19 cellular contexts compared by ENCODE assay signal in the genomic region with DNA sequence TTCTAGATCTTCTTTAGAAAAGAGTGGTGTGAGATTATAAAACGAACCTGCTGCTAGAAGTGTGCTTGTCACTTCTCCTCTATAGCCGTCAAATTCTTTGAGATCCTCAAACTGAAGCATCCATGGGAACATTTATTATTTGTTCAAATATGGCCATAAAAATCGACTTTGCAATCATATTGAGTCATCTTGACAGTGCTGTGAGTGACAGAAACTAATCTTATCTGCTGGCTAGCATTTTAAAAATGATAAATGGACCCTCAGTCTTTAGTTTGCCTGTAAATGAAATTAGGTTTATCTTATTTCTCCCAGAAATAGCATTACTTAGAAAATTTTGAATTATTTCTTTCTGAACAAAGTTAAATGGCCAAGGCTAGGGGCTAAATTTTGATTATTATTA.
A peak's percentile ranks its signal among the peaks of the same experiment; 100 is the strongest.
DNase-seq lines count a peak whose midpoint lies in the region; ATAC-seq and TF ChIP-seq lines count a peak whose summit lies in the region.
"Had no signal": no experiment of that assay in that cellular context is flagged by ENCODE, and none has a peak within 500 bp of the region (broad histone marks: within the 10 kb centered on the region; RNA-seq: fewer than 3 reads in every experiment).

No MANE protein-coding gene starts in this region.

- H3K27me3 ChIP-seq in SK-N-SH (ENCODE audit: insufficient read depth) (no peaks in the 10 kb centered on the region), neural cell (ENCODE audit: insufficient read depth, low read depth, low read length) (no peaks in the 10 kb centered on the region), transverse colon (no peaks in the 10 kb centered on the region)
- H3K27me3 ChIP-seq: BLaER1 had no signal

- DNase-seq in NCI-H2227 (lab: John Stamatoyannopoulos, UW; ENCODE audit: unreplicated experiment) (peak; percentile 35), SK-N-SH (no peak), transverse colon (no peak), NCI-H524 (lab: John Stamatoyannopoulos, UW) (no peak), glomerular visceral epithelial cell (ENCODE audit: extremely low spot score) (no peak)
- DNase-seq: CD4-positive, CD25-positive, alpha-beta regulatory T cell; CD8-positive, alpha-beta T cell; DMS 273 treated with DMSO at 0.1 percent for 48 hours; DMS79; EL; GDM1; GOT3 had no signal

- H3K36me3 ChIP-seq in HEK293 (ENCODE audit: control insufficient read depth in 2 of 2, insufficient read depth in 1 of 2, low read length in 2 of 2) (no peaks in the 10 kb centered on the region), SK-N-SH (replicated peaks in 1 of 2; ENCODE audit: control insufficient read depth in 1 of 2, insufficient read depth in 2 of 2, low read length in 1 of 2) (peaks cover 0 to 5% of the 10 kb centered on the region in 2 experiments), neural cell (ENCODE audit: insufficient read depth, low read length) (no peaks in the 10 kb centered on the region), transverse colon (no peaks in the 10 kb centered on the region)
- H3K36me3 ChIP-seq: BLaER1, HAP-1 had no signal

- ATAC-seq in HG03039 (IDR thresholded peaks at IDR 0.05; ENCODE audit: unreplicated experiment) = no peak
- ATAC-seq: CD8-positive, alpha-beta T cell; GM12878 had no signal

- no peaks in the 10 kb centered on the region for H3K9me3 ChIP-seq in HEK293 (ENCODE audit: control insufficient read depth, insufficient read depth, low read depth, low read length)
- H3K9me3 ChIP-seq in SK-N-SH = no peaks in the 10 kb centered on the region
- no peaks in the 10 kb centered on the region for H3K9me3 ChIP-seq in neural cell (ENCODE audit: low read length)
- no peaks in the 10 kb centered on the region for H3K9me3 ChIP-seq in transverse colon
- H3K9me3 ChIP-seq: BLaER1, HAP-1 had no signal

- no peak overlapping the region for H3K27ac ChIP-seq in HEK293 (ENCODE audit: extremely low read depth, low read depth, low read length)
- H3K27ac ChIP-seq in SK-N-SH (ENCODE audit: low read depth in 2 of 2, low read length in 1 of 2) = peak overlapping the region in 1 of 2 experiments; percentile 97; a peak in 2 of 4 replicates
- H3K27ac ChIP-seq in neural cell (ENCODE audit: low read length) = peak overlapping the region; percentile 65
- no peak overlapping the region for H3K27ac ChIP-seq in transverse colon
- H3K27ac ChIP-seq: BLaER1, C4-2B had no signal

- TF ChIP-seq RAD21 in SK-N-SH (IDR thresholded peaks at IDR 0.05; ENCODE audit: low read length) (0 out of 2 replicates have a peak, but pooled peaks have one; percentile 20), neural cell (conservative IDR thresholded peaks at IDR 0.05) (no peak)

- H3K4me2 ChIP-seq in SK-N-SH = no peak overlapping the region
- H3K4me2 ChIP-seq in neural cell (ENCODE audit: low read length) = peak overlapping the region; percentile 38
- H3K4me2 ChIP-seq: BLaER1 had no signal

- H3K4me3 ChIP-seq in HEK293 (ENCODE audit: low read depth, low read length) (no peak overlapping the region), SK-N-SH (ENCODE audit: low read depth in 2 of 2, low read length in 1 of 2) (no peak overlapping the region), neural cell (ENCODE audit: low read length) (peak overlapping the region; percentile 21), transverse colon (no peak overlapping the region)
- H3K4me3 ChIP-seq: BLaER1, GM12878, HAP-1 had no signal

- no peak for TF ChIP-seq POLR2A in transverse colon (IDR thresholded peaks at IDR 0.05)

- intact Hi-C loops in transverse colon (cut with DNase I; ENCODE audit: low total_unique reads) = no loop called here

- no peaks in the 10 kb centered on the region for H3K79me2 ChIP-seq in SK-N-SH (ENCODE audit: insufficient read depth)
- no peaks in the 10 kb centered on the region for H3K79me2 ChIP-seq in neural cell (replicated peaks; ENCODE audit: insufficient read depth, low read length)

- TF ChIP-seq CTCF in HEK293 (tag by site-specific recombination; IDR thresholded peaks at IDR 0.05) = no peak
- TF ChIP-seq CTCF in SK-N-SH (IDR thresholded peaks at IDR 0.05) = no peak
- TF ChIP-seq CTCF in neural cell (IDR thresholded peaks at IDR 0.05; ENCODE audit: poor library complexity, severe bottlenecking) = no peak
- TF ChIP-seq CTCF in transverse colon (IDR thresholded peaks at IDR 0.05) = no peak

- in situ Hi-C loops in transverse colon (cut with MboI; ENCODE audit: low pct_ligation_motif_present in 1 of 4, low pct_unique_long_range_greater_than_20kb in 1 of 4, low sequenced_read_pairs in 3 of 4) = no loop called here

- POLR2A ChIA-PET in HEK293 (lab: Yijun Ruan, JAX) (no interaction called here), SK-N-SH (lab: Yijun Ruan, JAX) (interaction anchor here (1.3 kb wide), 1 partner anchor 13 kb away, joined by 3 read pairs; no protein-coding TSS in a partner anchor)

- no peak overlapping the region for H2AFZ ChIP-seq in SK-N-SH (ENCODE audit: low read depth)
- no peak overlapping the region for H2AFZ ChIP-seq in neural cell (ENCODE audit: low read depth, low read length)

- H3K9me2 ChIP-seq in SK-N-SH (no peaks in the 10 kb centered on the region), neural cell (ENCODE audit: insufficient read depth, low read length) (no peaks in the 10 kb centered on the region)

- TF ChIP-seq EP300 in SK-N-SH (IDR thresholded peaks at IDR 0.05; ENCODE audit: borderline replicate concordance in 1 of 2, low read depth in 1 of 2, low read length in 1 of 2) (peak; percentile 11 to 95; a peak in 3 of 4 replicates), neural cell (conservative IDR thresholded peaks at IDR 0.05; ENCODE audit: poor library complexity, severe bottlenecking) (peak; percentile 66), transverse colon (IDR thresholded peaks at IDR 0.05; ENCODE audit: low read depth) (no peak)

- 58% methylated on average over 3 of the region's 3 CpGs for WGBS in SK-N-SH (ENCODE audit: low lambda C conversion rate)
- 81 to 100% methylated on average over 1 to 3 of the region's 3 CpGs for WGBS in transverse colon (ENCODE audit: low coverage in 1 of 2), 2 donors

- no peaks in the 10 kb centered on the region for H4K20me1 ChIP-seq in SK-N-SH (ENCODE audit: insufficient read depth)
- H4K20me1 ChIP-seq in neural cell (ENCODE audit: insufficient read depth) = no peaks in the 10 kb centered on the region
- H4K20me1 ChIP-seq: BLaER1 had no signal

- H3K4me1 ChIP-seq in HEK293 (ENCODE audit: control insufficient read depth, insufficient read depth, low read length) (peaks cover 5% of the 10 kb centered on the region), SK-N-SH (ENCODE audit: control insufficient read depth in 1 of 2, insufficient read depth in 2 of 2, low read depth in 1 of 2, low read length in 1 of 2) (peaks cover 0 to 48% of the 10 kb centered on the region in 2 experiments; a peak in 2 of 4 replicates), transverse colon (peaks cover 0 to 5% (median 0%) of the 10 kb centered on the region in 4 donors)
- H3K4me1 ChIP-seq: BLaER1 had no signal

- CTCF ChIA-PET in HEK293 (lab: Yijun Ruan, JAX) = no interaction called here
- CTCF ChIA-PET in SK-N-SH (lab: Yijun Ruan, JAX) = interaction anchor here (1.3 to 1.8 kb wide), 2 partner anchors 110 to 199 kb away, joined by 4 to 10 read pairs; no protein-coding TSS in a partner anchor

- H3F3A ChIP-seq in SK-N-SH (replicated peaks; ENCODE audit: insufficient read depth) = no peaks in the 10 kb centered on the region
- H3F3A ChIP-seq in neural cell (ENCODE audit: insufficient read depth, low read length, poor library complexity, severe bottlenecking) = no peaks in the 10 kb centered on the region

- no peak overlapping the region for H3K9ac ChIP-seq in SK-N-SH
- no peak overlapping the region for H3K9ac ChIP-seq in neural cell (ENCODE audit: low read length)
- H3K9ac ChIP-seq: BLaER1 had no signal

TF ChIP-seq in HEK293, 187 proteins besides CTCF, POLR2A, EP300 and RAD21 (continues in another document):
- TF ChIP-seq ZNF514 (tag by site-specific recombination; IDR thresholded peaks at IDR 0.05) (no peak), ZNF843 (tag by site-specific recombination; IDR thresholded peaks at IDR 0.05) (peak; percentile 45; the same call in 1 of the 2 replicates), SCRT2 (tag by site-specific recombination; IDR thresholded peaks at IDR 0.05) (no peak), ZEB2 (tag by site-specific recombination; IDR thresholded peaks at IDR 0.05) (peak; percentile 42; the same call in 1 of the 2 replicates)

TF ChIP-seq in SK-N-SH, 30 proteins besides CTCF, POLR2A, EP300 and RAD21 (continues in another document):
- TF ChIP-seq FOXM1 (IDR thresholded peaks at IDR 0.05; ENCODE audit: low read depth) = no peak
- TF ChIP-seq ELF1 (IDR thresholded peaks at IDR 0.05) = no peak
- TF ChIP-seq RCOR1 (IDR thresholded peaks at IDR 0.05; ENCODE audit: low read length) = peak; percentile 66; the same call in 1 of the 2 replicates
- peak; percentile 14; the same call in 1 of the 2 replicates for TF ChIP-seq JUND (IDR thresholded peaks at IDR 0.05)
- TF ChIP-seq TEAD4 (IDR thresholded peaks at IDR 0.05; ENCODE audit: borderline replicate concordance, insufficient read depth) = peak; percentile 25; the same call in 1 of the 2 replicates
- peak; percentile 86 for TF ChIP-seq GATA2 (CRISPR knock-in tag; IDR thresholded peaks at IDR 0.05)
- no peak for TF ChIP-seq YY1 (IDR thresholded peaks at IDR 0.05; ENCODE audit: low read depth)

TF ChIP-seq in neural cell, 6 proteins besides CTCF, POLR2A, EP300 and RAD21 (continues in another document):
- TF ChIP-seq TAF1 (IDR thresholded peaks at IDR 0.05; ENCODE audit: low read depth) (no peak), MXI1 (conservative IDR thresholded peaks at IDR 0.05; ENCODE audit: poor library complexity, severe bottlenecking) (no peak)

Comparison
In these comparisons a context has a peak if more than half of its experiments do, and no peak if none do; other contexts are left out.
1. Of the 4 proteins assayed by ChIP-seq in both HEK293 and SK-N-SH: peak only in HEK293: none; only in SK-N-SH: PBX3; in both: none; in neither: 3.